Comparison of ENCODE assay signal across 8 cellular contexts in the genomic region with DNA sequence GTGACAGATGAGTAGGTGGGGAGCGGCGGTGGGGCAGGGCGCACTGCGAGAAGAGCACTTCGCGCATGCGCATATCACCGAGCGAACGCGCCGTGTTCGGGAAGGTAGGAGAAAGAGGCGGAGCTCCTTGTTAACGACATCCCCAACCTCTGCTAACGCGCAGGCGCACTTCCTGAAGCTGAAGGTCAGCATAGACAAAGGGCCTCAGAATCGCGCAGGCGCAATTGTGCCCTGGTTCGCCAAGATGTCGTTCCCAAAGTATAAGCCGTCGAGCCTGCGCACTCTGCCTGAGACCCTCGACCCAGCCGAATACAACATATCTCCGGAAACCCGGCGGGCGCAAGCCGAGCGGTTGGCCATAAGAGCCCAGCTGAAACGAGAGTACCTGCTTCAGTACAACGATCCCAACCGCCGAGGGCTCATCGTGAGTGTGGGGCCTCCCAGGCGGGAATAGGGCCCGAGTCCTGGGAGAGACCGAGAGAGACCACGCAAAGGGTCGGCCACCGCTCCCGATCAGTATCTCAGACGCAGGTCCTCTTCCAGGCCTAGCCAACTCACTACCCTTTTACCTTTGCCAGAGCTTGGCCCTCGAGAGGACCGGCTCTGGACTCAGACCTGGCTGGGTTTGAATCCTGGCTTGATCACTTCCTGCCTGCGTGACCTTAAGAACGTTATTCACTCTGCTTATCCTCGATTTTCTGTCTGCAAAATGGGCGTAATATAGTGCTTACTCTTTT. TPM values are rescaled to one million over a fixed set of nuclear protein-coding genes. Genes with fewer than 3 reads are reported as not detected.
A peak's percentile ranks its signal among the peaks of the same experiment; 100 is the strongest.
DNase-seq lines count a peak whose midpoint lies in the region; ATAC-seq and TF ChIP-seq lines count a peak whose summit lies in the region.

A gene (plus strand): TSS at position 221 of the 737 bp plus-strand sequence. CDS start 24 bp downstream, at position 245.

- intact Hi-C loops in spleen (cut with DNase I; ENCODE audit: low total_unique reads): loop anchor here (10.0 kb wide), 1 partner anchor 149 kb away; a partner anchor contains a TSS

- H3K36me3 ChIP-seq in spleen: peaks cover 0 to 39% (median 18%) of the 10 kb centered on the region in 6 donors

- ATAC-seq in GM19025 (IDR thresholded peaks at IDR 0.05; ENCODE audit: low read depth, unreplicated experiment): peak; percentile 86
- ATAC-seq in HG03342 (IDR thresholded peaks at IDR 0.05; ENCODE audit: unreplicated experiment): peak; percentile 94
- peak; percentile 96 for ATAC-seq in central memory CD8-positive, alpha-beta T cell (replicated peaks; ENCODE audit: extremely low read depth, poor library complexity, severe bottlenecking)

- H3K27me3 Mint-ChIP-seq in central memory CD8-positive, alpha-beta T cell: no peaks in the 10 kb centered on the region

- no peak within 1 kb of the TSS for H3K27ac Mint-ChIP-seq in central memory CD8-positive, alpha-beta T cell (ENCODE audit: low read depth)

- DNase-seq in AG09309 (ENCODE audit: low read depth) (peak; percentile 95), NCI-H446 (lab: John Stamatoyannopoulos, UW) (peak; percentile 99 to 100), inferior parietal cortex (ENCODE audit: extremely low spot score) (peak; percentile 99), spleen (peak; percentile 99)
- DNase-seq in activated CD4-positive, CD25-positive, alpha-beta regulatory T cell treated with anti-CD3 and anti-CD28 coated beads, Interleukin-2, amount 50 U/mL, for 16 hours (ENCODE audit: low read depth, low spot score): peak; percentile 92
- peak; percentile 83 for DNase-seq in central memory CD8-positive, alpha-beta T cell (ENCODE audit: low spot score in 2 of 2)

- no peaks in the 10 kb centered on the region for H3K9me3 Mint-ChIP-seq in central memory CD8-positive, alpha-beta T cell

- H3K4me3 ChIP-seq in AG09309 (ENCODE audit: control insufficient read depth, low read depth, low read length) (peak within 1 kb of the TSS; percentile 95), spleen (peak within 1 kb of the TSS; percentile 52 to 95 (median 70))

- H3K4me1 ChIP-seq in spleen: peaks cover 23 to 56% (median 46%) of the 10 kb centered on the region in 6 donors

- H3K4me3 Mint-ChIP-seq in central memory CD8-positive, alpha-beta T cell: no peak within 1 kb of the TSS

- peak in 1 of 3 donors; percentile 26 for TF ChIP-seq POLR2A in spleen (IDR thresholded peaks at IDR 0.05)

- H3K27ac ChIP-seq in spleen: peak within 1 kb of the TSS; percentile 81 to 96 (median 93)

- H3K27me3 ChIP-seq in spleen (replicated peaks in 1 of 7): no peaks in the 10 kb centered on the region

- TF ChIP-seq CTCF in AG09309 (IDR thresholded peaks at IDR 0.05; ENCODE audit: control insufficient read depth, insufficient read depth, low read depth, low read length, missing control alignments): no peak
- TF ChIP-seq CTCF in spleen (IDR thresholded peaks at IDR 0.05 in 8 of 11, conservative IDR thresholded peaks at IDR 0.05 in 3 of 11): peak in 1 of 11 experiments; percentile 37

- no peaks in the 10 kb centered on the region for H3K9me3 ChIP-seq in spleen

- H3K36me3 Mint-ChIP-seq in central memory CD8-positive, alpha-beta T cell (ENCODE audit: insufficient read depth): peaks cover 18% of the 10 kb centered on the region

- peaks cover 6% of the 10 kb centered on the region for H3K4me1 Mint-ChIP-seq in central memory CD8-positive, alpha-beta T cell

- WGBS in spleen, 5 donors: 0% methylated on average over 40 to 53 of the region's 53 CpGs

RNA-seq across cellular contexts. Expression of the gene that starts here (rescaled TPM):
- 10 to 100 TPM; 65.9 to 97.8 (median 75.2) TPM for total RNA-seq in spleen
- 100 to 1,000 TPM; 119 to 158 (median 141) TPM for polyA plus RNA-seq in spleen

Comparison
In these comparisons a context has a peak if more than half of its experiments do, and no peak if none do; other contexts are left out.
1. Peak in every context shown above with its lines: DNase-seq, ATAC-seq, H3K4me3 ChIP-seq and H3K27ac ChIP-seq.